In the genomic region with DNA sequence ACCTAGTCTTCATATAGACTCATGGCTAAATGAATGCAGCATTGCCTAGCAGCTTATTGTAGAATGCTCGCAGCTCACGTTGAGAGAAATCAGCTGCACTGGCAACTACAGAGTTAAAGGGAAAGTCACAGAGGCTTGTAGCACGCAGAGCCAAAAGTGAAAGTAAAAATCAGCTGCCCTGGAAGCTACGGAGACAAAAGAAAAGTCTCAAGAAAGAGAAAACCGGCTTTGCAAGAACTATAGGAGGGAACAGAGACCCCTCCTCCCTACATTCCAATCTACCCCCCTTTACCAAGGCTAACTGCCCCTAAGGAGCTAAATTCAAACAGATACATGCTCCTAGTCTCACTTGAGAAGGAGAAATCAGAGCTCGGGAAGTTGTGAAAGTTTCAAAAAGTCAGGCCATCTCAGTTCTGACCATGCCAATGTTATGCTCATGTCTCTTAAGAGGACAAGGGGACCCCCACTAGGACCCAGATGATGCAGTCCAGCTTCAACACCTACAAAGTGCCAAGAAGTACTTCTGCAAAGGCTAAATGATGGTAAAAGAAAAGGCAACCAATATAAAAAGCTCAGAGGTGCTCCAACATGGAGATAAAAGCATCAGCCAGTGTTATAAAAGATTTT, we compare ENCODE assay signal across 9 cellular contexts.
DNase-seq lines count a peak whose midpoint lies in the region; FAIRE-seq and TF ChIP-seq lines count a peak whose summit lies in the region.
"Had no signal": no experiment of that assay in that cellular context is flagged by ENCODE, and none has a peak within 500 bp of the region (broad histone marks: within the 10 kb centered on the region; RNA-seq: fewer than 3 reads in every experiment).

No MANE protein-coding gene starts in this region.

- H3K4me3 ChIP-seq in foreskin fibroblast (ENCODE audit: low read depth in 1 of 2, low read length in 2 of 2) (peak overlapping the region; percentile 45 to 55), tibial artery (peak overlapping the region; percentile 51 to 53)
- H3K4me3 ChIP-seq: adrenal gland had no signal

- intact Hi-C loops in tibial artery (cut with DNase I; ENCODE audit: low total_unique reads), result no loop called here

- no peak for FAIRE-seq in RCC 7860 (lab: Jason Lieb, UNC)

- H3K27ac ChIP-seq in tibial artery, result peak overlapping the region; percentile 73 to 76

- H3K4me1 ChIP-seq in tibial artery, result peaks cover 0 to 16% (median 0%) of the 10 kb centered on the region in 4 donors
- H3K4me1 ChIP-seq: adrenal gland had no signal

- no peaks in the 10 kb centered on the region for H3K27me3 ChIP-seq in tibial artery
- H3K27me3 ChIP-seq: adrenal gland had no signal

- TF ChIP-seq CTCF in foreskin fibroblast (IDR thresholded peaks at IDR 0.05; ENCODE audit: low read depth, low read length) (no peak), tibial artery (IDR thresholded peaks at IDR 0.05) (no peak)

- no peaks in the 10 kb centered on the region for H3K36me3 ChIP-seq in tibial artery
- H3K36me3 ChIP-seq: adrenal gland had no signal

- DNase-seq in stimulated activated CD4-positive, alpha-beta T cell treated with anti-CD3 and anti-CD28 coated beads, Interleukin-2, amount 100 ng/mL, for 4 hours (ENCODE audit: low read depth), result peak; percentile 3
- no peak for DNase-seq in stimulated activated CD4-positive, alpha-beta T cell treated with anti-CD3 and anti-CD28 coated beads, Interleukin-4, amount 100 ng/mL, for 1 hour
- peak; percentile 39 for DNase-seq in RCC 7860 (ENCODE audit: low spot score)
- peak; percentile 12 to 44 for DNase-seq in foreskin fibroblast
- no peak for DNase-seq in tibial artery
- no peak for DNase-seq in nucleus accumbens (lab: John Stamatoyannopoulos, UW)
- no peak for DNase-seq in midbrain (lab: John Stamatoyannopoulos, UW)
- DNase-seq in SW 1271 (lab: John Stamatoyannopoulos, UW), result no peak

- no peaks in the 10 kb centered on the region for H3K9me3 ChIP-seq in tibial artery
- H3K9me3 ChIP-seq: adrenal gland had no signal

Comparison
In these comparisons a context has a peak if more than half of its experiments do, and no peak if none do; other contexts are left out.
1. DNase-seq: peak in stimulated activated CD4-positive, alpha-beta T cell treated with anti-CD3 and anti-CD28 coated beads, Interleukin-2, amount 100 ng/mL, for 4 hours (single experiment), RCC 7860 (single experiment) and foreskin fibroblast (2 of 2); none in stimulated activated CD4-positive, alpha-beta T cell treated with anti-CD3 and anti-CD28 coated beads, Interleukin-4, amount 100 ng/mL, for 1 hour (single experiment), tibial artery (0 of 2), nucleus accumbens (0 of 56), midbrain (single experiment) and SW 1271 (0 of 2).